In genomic region chr12:12784911-12785814, GRCh38 we compare ENCODE assay signal across 8 cellular contexts. TPM values are rescaled to one million over a fixed set of nuclear protein-coding genes. Genes with fewer than 3 reads are reported as not detected.
DNase-seq lines count a peak whose midpoint lies in the region; ATAC-seq and TF ChIP-seq lines count a peak whose summit lies in the region.

A gene with protein sequence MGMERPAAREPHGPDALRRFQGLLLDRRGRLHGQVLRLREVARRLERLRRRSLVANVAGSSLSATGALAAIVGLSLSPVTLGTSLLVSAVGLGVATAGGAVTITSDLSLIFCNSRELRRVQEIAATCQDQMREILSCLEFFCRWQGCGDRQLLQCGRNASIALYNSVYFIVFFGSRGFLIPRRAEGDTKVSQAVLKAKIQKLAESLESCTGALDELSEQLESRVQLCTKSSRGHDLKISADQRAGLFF (plus strand): TSS chr12:12785659. CDS start chr12:12785692, 33 bp downstream.

- no peaks in the 10 kb centered on the region for H3K9me3 Mint-ChIP-seq in memory B cell

- no peaks in the 10 kb centered on the region for H3K36me3 Mint-ChIP-seq in memory B cell

- CTCF ChIA-PET in AG04450 (lab: Charles Lee): interaction anchor here (0.8 kb wide), 1 partner anchor 50 kb away, joined by 5 read pairs; no protein-coding TSS in a partner anchor

- ATAC-seq in memory B cell (ENCODE audit: low read depth): no peak
- ATAC-seq in upper lobe of left lung (ENCODE audit: low FRiP score in 2 of 2): no peak
- no peak for ATAC-seq in GM21526 (IDR thresholded peaks at IDR 0.05; ENCODE audit: low FRiP score, unreplicated experiment)

- H3K9me3 ChIP-seq in AG04450 (ENCODE audit: control insufficient read depth, insufficient read depth, low read length) (peaks cover 6% of the 10 kb centered on the region; the same call in 1 of the 2 replicates), MG63 (no peaks in the 10 kb centered on the region; the same call in 1 of the 2 replicates), colonic mucosa (no peaks in the 10 kb centered on the region), upper lobe of left lung (no peaks in the 10 kb centered on the region)

- H3K27me3 ChIP-seq in AG04450 (ENCODE audit: control insufficient read depth, insufficient read depth, low read length): no peaks in the 10 kb centered on the region
- no peaks in the 10 kb centered on the region for H3K27me3 ChIP-seq in MG63
- H3K27me3 ChIP-seq in colonic mucosa: no peaks in the 10 kb centered on the region
- no peaks in the 10 kb centered on the region for H3K27me3 ChIP-seq in upper lobe of left lung

- peaks cover 12% of the 10 kb centered on the region; the same call in 1 of the 2 replicates for H3K36me3 ChIP-seq in MG63
- no peaks in the 10 kb centered on the region for H3K36me3 ChIP-seq in colonic mucosa
- H3K36me3 ChIP-seq in upper lobe of left lung: no peaks in the 10 kb centered on the region

- intact Hi-C loops in colonic mucosa (cut with DNase I): loop anchor here (5.0 kb wide), 1 partner anchor 197 kb away; no protein-coding TSS in a partner anchor

- TF ChIP-seq CTCF in AG04450 (IDR thresholded peaks at IDR 0.05; ENCODE audit: low read depth, low read length): no peak
- TF ChIP-seq CTCF in colonic mucosa (IDR thresholded peaks at IDR 0.05): no peak
- no peak for TF ChIP-seq CTCF in upper lobe of left lung (IDR thresholded peaks at IDR 0.05)

- H3K27ac ChIP-seq in AG04450 (ENCODE audit: low read depth, low read length) (no peak within 1 kb of the TSS), colonic mucosa (peak within 1 kb of the TSS; percentile 89), upper lobe of left lung (peak within 1 kb of the TSS; percentile 78 to 92 (median 90))

- H3K4me3 ChIP-seq in AG04450 (ENCODE audit: low read depth, low read length): peak within 1 kb of the TSS; percentile 63
- H3K4me3 ChIP-seq in MG63: peak within 1 kb of the TSS; percentile 46
- peak within 1 kb of the TSS; percentile 62 for H3K4me3 ChIP-seq in colonic mucosa
- H3K4me3 ChIP-seq in upper lobe of left lung: peak within 1 kb of the TSS in 3 of 4 donors; percentile 62 to 65 (median 64)

- peak; percentile 88 to 100 (median 93) for TF ChIP-seq EP300 in upper lobe of left lung (IDR thresholded peaks at IDR 0.05)

- H3K27ac Mint-ChIP-seq in memory B cell: no peak within 1 kb of the TSS

- no peak for DNase-seq in AG04450 (ENCODE audit: low read depth, low spot score)
- DNase-seq in MG63: peak; percentile 90
- no peak for DNase-seq in colonic mucosa
- DNase-seq in memory B cell (ENCODE audit: low spot score in 2 of 2): no peak
- no peak for DNase-seq in upper lobe of left lung
- DNase-seq in NCI-H446 (lab: John Stamatoyannopoulos, UW): no peak
- DNase-seq in HK-2 (ENCODE audit: unreplicated experiment): no peak

- peak in 1 of 4 donors; percentile 57 for TF ChIP-seq POLR2A in upper lobe of left lung (IDR thresholded peaks at IDR 0.05)

- POLR2A ChIA-PET in AG04450 (lab: Yijun Ruan, JAX): no interaction called here

- peak within 1 kb of the TSS; percentile 85 for H3K4me3 Mint-ChIP-seq in memory B cell

- H3K4me1 ChIP-seq in colonic mucosa (peaks cover 6% of the 10 kb centered on the region), upper lobe of left lung (peaks cover 16 to 31% (median 26%) of the 10 kb centered on the region in 4 donors)

- peaks cover 8% of the 10 kb centered on the region for H3K4me1 Mint-ChIP-seq in memory B cell

- peak within 1 kb of the TSS; percentile 87 to 92 for H3K9ac ChIP-seq in colonic mucosa (ENCODE audit: low read depth in 2 of 2, low read length in 2 of 2)

- WGBS in upper lobe of left lung, 2 donors: 70 to 73% methylated on average over 14 of the region's 14 CpGs

- H3K27me3 Mint-ChIP-seq in memory B cell: no peaks in the 10 kb centered on the region

RNA-seq across cellular contexts. Expression of the gene that starts here (rescaled TPM):
- 2.2 and 2.6 TPM in 2 replicates for polyA plus RNA-seq in AG04450 (2011; rRNA removed)
- polyA minus RNA-seq in AG04450 (2011; rRNA and poly(A)+ RNA removed): 1.7 and 2.4 TPM in 2 replicates
- total RNA-seq in MG63 (2014; rRNA removed; shearing (Covaris generic); ENCODE audit: low replicate concordance): 21.4 and 27.1 TPM in 2 replicates
- total RNA-seq in colonic mucosa: 1 to 10 TPM; 2.6 to 5.4 TPM
- 10 to 100 TPM in 5 of 6 donors, 1 to 10 TPM in 1; 8.5 to 36.5 (median 15.6) TPM for total RNA-seq in upper lobe of left lung
